24 cellular contexts compared by ENCODE assay signal in the genomic region with DNA sequence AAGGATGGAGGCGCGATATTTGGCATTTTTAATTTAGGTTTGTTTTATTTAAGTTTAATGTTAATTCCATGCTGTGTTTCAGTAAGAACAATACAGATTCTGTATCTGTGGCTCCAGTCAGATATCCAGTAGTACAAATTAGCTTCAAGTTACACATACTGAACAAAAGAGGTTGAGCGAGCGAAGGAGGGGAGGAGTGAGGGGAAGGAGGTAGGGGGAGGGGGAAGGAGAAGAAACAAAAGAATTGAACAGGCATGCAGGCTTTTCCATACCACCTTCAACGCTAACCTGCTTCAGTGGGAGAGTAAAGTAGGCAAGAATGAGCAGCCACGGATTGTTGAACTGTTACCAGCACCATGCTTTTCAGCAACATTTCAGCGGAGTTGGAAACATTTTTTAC. TPM values are rescaled to one million over a fixed set of nuclear protein-coding genes. Genes with fewer than 3 reads are reported as not detected.
A peak's percentile ranks its signal among the peaks of the same experiment; 100 is the strongest.
DNase-seq lines count a peak whose midpoint lies in the region; ATAC-seq and TF ChIP-seq lines count a peak whose summit lies in the region.
"Had no signal": no experiment of that assay in that cellular context is flagged by ENCODE, and none has a peak within 500 bp of the region (broad histone marks: within the 10 kb centered on the region; RNA-seq: fewer than 3 reads in every experiment).

No MANE protein-coding gene starts in this region.

- intact Hi-C loops in heart right ventricle (cut with DNase I): loop anchor here in 1 of 10 donors (5.0 kb wide), 1 partner anchor 168 kb away; no protein-coding TSS in a partner anchor
- intact Hi-C loops in OCI-LY7 (cut with micrococcal nuclease; ENCODE audit: unreplicated experiment): no loop called here
- intact Hi-C loops in vagina (cut with DNase I): no loop called here

- WGBS in heart right ventricle, 2 donors: 89 to 95% methylated on average over 7 of the region's 7 CpGs
- WGBS in endodermal cell (ENCODE audit: insufficient coverage in 1 of 2, insufficient read length in 1 of 2), 2 experiments: 95 to 96% methylated on average over 4 to 7 of the region's 7 CpGs

- H3K4me1 Mint-ChIP-seq in endodermal cell (no peaks in the 10 kb centered on the region), immature natural killer cell (peaks cover 23 to 47% of the 10 kb centered on the region in 2 donors)
- H3K4me1 Mint-ChIP-seq in stimulated activated effector memory CD8-positive, alpha-beta T cell treated with anti-CD3 and anti-CD28 coated beads, Interleukin-12 subunit alpha, Interleukin-12 subunit beta, amount 100 ng/mL, for 72 hours: peaks cover 28% of the 10 kb centered on the region

- peaks cover 31% of the 10 kb centered on the region; the same call in 1 of the 2 replicates for H3K79me2 ChIP-seq in OCI-LY7 (ENCODE audit: insufficient read depth, low read depth, low read length)

- H2AFZ ChIP-seq in OCI-LY7 (ENCODE audit: low read length): no peak overlapping the region

- no peak overlapping the region for H3K4me2 ChIP-seq in OCI-LY7 (ENCODE audit: low read length)
- H3K4me2 ChIP-seq: BLaER1, smooth muscle cell had no signal

- H3K4me1 ChIP-seq in cardiac muscle cell (ENCODE audit: low read depth) (no peaks in the 10 kb centered on the region), heart right ventricle (peaks cover 3 to 60% (median 38%) of the 10 kb centered on the region in 9 donors), OCI-LY7 (ENCODE audit: insufficient read depth, low read length, poor library complexity, severe bottlenecking) (no peaks in the 10 kb centered on the region), endodermal cell (ENCODE audit: control insufficient read depth, insufficient read depth, low read length) (no peaks in the 10 kb centered on the region), vagina (peaks cover 28% of the 10 kb centered on the region)
- H3K4me1 ChIP-seq: BLaER1 had no signal

- no peak overlapping the region for H3K4me3 Mint-ChIP-seq in endodermal cell
- H3K4me3 Mint-ChIP-seq in stimulated activated effector memory CD8-positive, alpha-beta T cell treated with anti-CD3 and anti-CD28 coated beads, Interleukin-12 subunit alpha, Interleukin-12 subunit beta, amount 100 ng/mL, for 72 hours: no peak overlapping the region
- H3K4me3 Mint-ChIP-seq in immature natural killer cell: no peak overlapping the region
- H3K4me3 Mint-ChIP-seq: activated naive CD4-positive, alpha-beta T cell treated with anti-CD3 and anti-CD28 coated beads, Interleukin-2, amount 10 ng/mL, durations not matched to agents 7 days and 5 days; dendritic cell treated with granulocyte-macrophage colony-stimulating factor and Interleukin-4, amounts not matched to agents 40 ng/mL and 50 ng/mL, for 4 days; H9 had no signal

- H3K27me3 Mint-ChIP-seq in endodermal cell (ENCODE audit: insufficient read depth): no peaks in the 10 kb centered on the region
- H3K27me3 Mint-ChIP-seq in immature natural killer cell (ENCODE audit: low read depth in 3 of 3): no peaks in the 10 kb centered on the region
- H3K27me3 Mint-ChIP-seq: activated naive CD4-positive, alpha-beta T cell treated with anti-CD3 and anti-CD28 coated beads, Interleukin-2, amount 10 ng/mL, durations not matched to agents 7 days and 5 days; dendritic cell treated with granulocyte-macrophage colony-stimulating factor and Interleukin-4, amounts not matched to agents 40 ng/mL and 50 ng/mL, for 4 days had no signal

- peaks cover 62% of the 10 kb centered on the region for H3K36me3 Mint-ChIP-seq in endodermal cell (ENCODE audit: low read depth)
- H3K36me3 Mint-ChIP-seq in stimulated activated effector memory CD8-positive, alpha-beta T cell treated with anti-CD3 and anti-CD28 coated beads, Interleukin-12 subunit alpha, Interleukin-12 subunit beta, amount 100 ng/mL, for 72 hours: peaks cover 74% of the 10 kb centered on the region
- peaks cover 0 to 15% (median 6%) of the 10 kb centered on the region in 3 donors for H3K36me3 Mint-ChIP-seq in immature natural killer cell

- H3K9ac ChIP-seq in endodermal cell (ENCODE audit: extremely low read depth, low read length, poor library complexity, severe bottlenecking): no peak overlapping the region
- H3K9ac ChIP-seq: BLaER1 had no signal

- H3K27ac ChIP-seq in cardiac muscle cell: peak overlapping the region; percentile 39
- no peak overlapping the region for H3K27ac ChIP-seq in heart right ventricle
- H3K27ac ChIP-seq in OCI-LY7 (ENCODE audit: low read depth, low read length, poor library complexity, severe bottlenecking): no peak overlapping the region
- H3K27ac ChIP-seq in endodermal cell (ENCODE audit: low read depth, low read length): peak overlapping the region; percentile 17
- H3K27ac ChIP-seq in vagina: no peak overlapping the region
- H3K27ac ChIP-seq: BLaER1 had no signal

- CTCF ChIA-PET in OCI-LY7 (lab: Charles Lee; ENCODE audit: unreplicated experiment): no interaction called here

- DNase-seq in cardiac muscle cell (ENCODE audit: low read depth in 1 of 2, low spot score in 1 of 2) (no peak), heart right ventricle (no peak), OCI-LY7 (ENCODE audit: low spot score) (no peak), endodermal cell (no peak), immature natural killer cell (no peak), vagina (ENCODE audit: extremely low spot score in 2 of 2) (no peak)
- no peak for DNase-seq in stimulated activated effector memory CD8-positive, alpha-beta T cell treated with anti-CD3 and anti-CD28 coated beads, Interleukin-12 subunit alpha, Interleukin-12 subunit beta, amount 100 ng/mL, for 72 hours (ENCODE audit: low spot score in 2 of 2)
- DNase-seq: ACHN; activated naive CD4-positive, alpha-beta T cell treated with anti-CD3 and anti-CD28 coated beads, Interleukin-2, amount 10 ng/mL, durations not matched to agents 7 days and 5 days; anterior cingulate cortex; caudate nucleus; H9; kidney glomerular epithelial cell; mesenchymal stem cell; MG63; NCI-H2081; retina; SHP77; stimulated activated CD4-positive, alpha-beta T cell treated with anti-CD3 and anti-CD28 coated beads, Interleukin-2, amount 100 ng/mL, for 24 hours; T-helper 1 cell had no signal

- H3K9me3 ChIP-seq in cardiac muscle cell (ENCODE audit: low read depth): no peaks in the 10 kb centered on the region
- no peaks in the 10 kb centered on the region for H3K9me3 ChIP-seq in heart right ventricle
- no peaks in the 10 kb centered on the region for H3K9me3 ChIP-seq in OCI-LY7 (ENCODE audit: low read length)
- H3K9me3 ChIP-seq in endodermal cell (ENCODE audit: control insufficient read depth, low read length): peaks cover 20% of the 10 kb centered on the region
- H3K9me3 ChIP-seq in vagina: no peaks in the 10 kb centered on the region
- H3K9me3 ChIP-seq: BLaER1, MG63 had no signal

- H3K4me3 ChIP-seq in cardiac muscle cell: no peak overlapping the region
- H3K4me3 ChIP-seq in heart right ventricle: no peak overlapping the region
- H3K4me3 ChIP-seq in OCI-LY7 (ENCODE audit: low read depth, low read length, poor library complexity, severe bottlenecking): no peak overlapping the region
- H3K4me3 ChIP-seq in endodermal cell (ENCODE audit: low read length): no peak overlapping the region
- H3K4me3 ChIP-seq in vagina: no peak overlapping the region
- H3K4me3 ChIP-seq: BLaER1, MG63, smooth muscle cell had no signal

- no peaks in the 10 kb centered on the region for H3K9me3 Mint-ChIP-seq in endodermal cell
- no peaks in the 10 kb centered on the region for H3K9me3 Mint-ChIP-seq in stimulated activated effector memory CD8-positive, alpha-beta T cell treated with anti-CD3 and anti-CD28 coated beads, Interleukin-12 subunit alpha, Interleukin-12 subunit beta, amount 100 ng/mL, for 72 hours
- no peaks in the 10 kb centered on the region for H3K9me3 Mint-ChIP-seq in immature natural killer cell
- H3K9me3 Mint-ChIP-seq: activated naive CD4-positive, alpha-beta T cell treated with anti-CD3 and anti-CD28 coated beads, Interleukin-2, amount 10 ng/mL, durations not matched to agents 7 days and 5 days; dendritic cell treated with granulocyte-macrophage colony-stimulating factor and Interleukin-4, amounts not matched to agents 40 ng/mL and 50 ng/mL, for 4 days; H9 had no signal

- TSS peak; percentile 98 for BruUV-seq in OCI-LY7 (replicated peaks; lab: Mats Ljungman, UMichigan)

- no peaks in the 10 kb centered on the region for H3K9me2 ChIP-seq in OCI-LY7 (ENCODE audit: insufficient read depth, low read length)

- TF ChIP-seq CTCF in cardiac muscle cell (IDR thresholded peaks at IDR 0.05; ENCODE audit: low read depth, low read length) (no peak), heart right ventricle (IDR thresholded peaks at IDR 0.05) (no peak), OCI-LY7 (conservative IDR thresholded peaks at IDR 0.05; ENCODE audit: low read length) (no peak), endodermal cell (conservative IDR thresholded peaks at IDR 0.05) (no peak), vagina (IDR thresholded peaks at IDR 0.05) (no peak)

- ATAC-seq in heart right ventricle: no peak
- ATAC-seq in stimulated activated effector memory CD8-positive, alpha-beta T cell treated with anti-CD3 and anti-CD28 coated beads, Interleukin-12 subunit alpha, Interleukin-12 subunit beta, amount 100 ng/mL, for 72 hours: no peak
- ATAC-seq in GM21786 (IDR thresholded peaks at IDR 0.05; ENCODE audit: unreplicated experiment): no peak

- H3K27ac Mint-ChIP-seq in endodermal cell (no peak overlapping the region), immature natural killer cell (peak overlapping the region in 1 of 6 donors; percentile 64)
- H3K27ac Mint-ChIP-seq in stimulated activated effector memory CD8-positive, alpha-beta T cell treated with anti-CD3 and anti-CD28 coated beads, Interleukin-12 subunit alpha, Interleukin-12 subunit beta, amount 100 ng/mL, for 72 hours: peak overlapping the region; percentile 29
- H3K27ac Mint-ChIP-seq: dendritic cell treated with granulocyte-macrophage colony-stimulating factor and Interleukin-4, amounts not matched to agents 40 ng/mL and 50 ng/mL, for 4 days had no signal

- H3K36me3 ChIP-seq in cardiac muscle cell: peaks cover 44% of the 10 kb centered on the region
- H3K36me3 ChIP-seq in heart right ventricle: peaks cover 0 to 68% (median 21%) of the 10 kb centered on the region in 9 donors
- peaks cover 60% of the 10 kb centered on the region for H3K36me3 ChIP-seq in OCI-LY7 (ENCODE audit: insufficient read depth, low read length)
- peaks cover 65% of the 10 kb centered on the region for H3K36me3 ChIP-seq in endodermal cell (ENCODE audit: control insufficient read depth, insufficient read depth, low read length)
- peaks cover 3 to 31% of the 10 kb centered on the region in 2 donors for H3K36me3 ChIP-seq in vagina

- H4K20me1 ChIP-seq in OCI-LY7 (ENCODE audit: insufficient read depth, low read length): peaks cover 9% of the 10 kb centered on the region; the same call in 1 of the 2 replicates

- TF ChIP-seq POLR2A in vagina (IDR thresholded peaks at IDR 0.05): no peak

- POLR2A ChIA-PET in OCI-LY7 (lab: Charles Lee): no interaction called here

- H3K27me3 ChIP-seq in cardiac muscle cell: no peaks in the 10 kb centered on the region
- no peaks in the 10 kb centered on the region for H3K27me3 ChIP-seq in heart right ventricle
- no peaks in the 10 kb centered on the region for H3K27me3 ChIP-seq in endodermal cell (ENCODE audit: control insufficient read depth, insufficient read depth, low read length, poor library complexity, severe bottlenecking)
- no peaks in the 10 kb centered on the region for H3K27me3 ChIP-seq in vagina
- H3K27me3 ChIP-seq: BLaER1, MG63 had no signal

RNA-seq across cellular contexts. Expression of gene YWHAE, which starts 55.5 kb away (rescaled TPM):
- total RNA-seq in cardiac muscle cell (1,409 and 2,297 TPM in 2 replicates), heart right ventricle (100 to 1,000 TPM; 600 to 791 (median 620) TPM), OCI-LY7 (2022) (646 and 654 TPM in 2 replicates), endodermal cell (1,000 to 10,000 TPM; 1,225 to 1,349 TPM), vagina (487 TPM)
- polyA plus RNA-seq in cardiac muscle cell (658 and 685 TPM in 2 replicates), heart right ventricle (100 to 1,000 TPM; 478 to 505 TPM), immature natural killer cell (10 to 100 TPM; 45.9 to 53.5 (median 48.4) TPM)
- 267 and 467 TPM in 2 replicates for total RNA-seq in OCI-LY7 (2014; rRNA removed; shearing (Covaris generic))
- polyA plus RNA-seq in endodermal cell (2013, experiment 1 of 2): 1,001 TPM
- 1,057 TPM for polyA plus RNA-seq in endodermal cell (2013, experiment 2 of 2)

Comparison
In these comparisons a context has a peak if more than half of its experiments do, and no peak if none do; other contexts are left out.
1. H3K27ac ChIP-seq: peak in cardiac muscle cell (single experiment) and endodermal cell (single experiment); none in heart right ventricle (0 of 10), OCI-LY7 (single experiment) and vagina (single experiment).